ENCODE assay signal across 18 cellular contexts in genomic region chr11:116478676-116479075, GRCh38.
DNase-seq lines count a peak whose midpoint lies in the region; TF ChIP-seq lines count a peak whose summit lies in the region.
"Had no signal": no experiment of that assay in that cellular context is flagged by ENCODE, and none has a peak within 500 bp of the region (broad histone marks: within the 10 kb centered on the region; RNA-seq: fewer than 3 reads in every experiment).

No MANE protein-coding gene starts in this region.

- DNase-seq in NCI-H146 (lab: John Stamatoyannopoulos, UW) (peak; percentile 29), NCI-H146 treated with DMSO at 0.1 percent for 48 hours (lab: John Stamatoyannopoulos, UW; ENCODE audit: unreplicated experiment) (no peak), NCI-H69 (lab: John Stamatoyannopoulos, UW) (peak; percentile 43), pons (ENCODE audit: low spot score) (peak; percentile 19), NCI-H748 treated with DMSO at 0.1 percent for 48 hours (lab: John Stamatoyannopoulos, UW) (no peak), RKO (ENCODE audit: low spot score) (no peak), kidney glomerular epithelial cell (lab: John Stamatoyannopoulos, UW) (no peak)
- DNase-seq: AML-193; CD4-positive, alpha-beta memory T cell; DMS 273 treated with DMSO at 0.1 percent for 48 hours; DMS53; DND-41; EL; IMR-90 had no signal

- H3K27ac ChIP-seq in VCaP, result peak overlapping the region; percentile 30
- H3K27ac ChIP-seq: 22Rv1, A549, HL-60 had no signal

- TF ChIP-seq CTCF in VCaP (conservative IDR thresholded peaks at IDR 0.05), result no peak

Comparison
In these comparisons a context has a peak if more than half of its experiments do, and no peak if none do; other contexts are left out.
1. DNase-seq: peak in NCI-H146 (single experiment), NCI-H69 (single experiment) and pons (single experiment); none in NCI-H146 treated with DMSO at 0.1 percent for 48 hours (single experiment), NCI-H748 treated with DMSO at 0.1 percent for 48 hours (single experiment), RKO (single experiment) and kidney glomerular epithelial cell (single experiment).